1 cellular context compared by ENCODE assay signal in genomic region chr22:20957118-20957690, GRCh38.
TF ChIP-seq lines count a peak whose summit lies in the region.

No MANE protein-coding gene starts in this region.

TF ChIP-seq in HepG2, 621 proteins besides CTCF, POLR2A, EP300 and RAD21 (continued from another document and continues in another):
- TF ChIP-seq ZBTB40 (IDR thresholded peaks at IDR 0.05) (no peak), ZBTB40 (CRISPR knock-in tag; IDR thresholded peaks at IDR 0.05) (no peak), ZBTB20 (CRISPR knock-in tag; IDR thresholded peaks at IDR 0.05; ENCODE audit: borderline replicate concordance, low read depth) (no peak), PATZ1 (CRISPR knock-in tag; IDR thresholded peaks at IDR 0.05) (no peak), LBX2 (CRISPR knock-in tag; IDR thresholded peaks at IDR 0.05; ENCODE audit: borderline replicate concordance) (no peak), ZNF230 (CRISPR knock-in tag; IDR thresholded peaks at IDR 0.05) (no peak), ZNF784 (CRISPR knock-in tag; IDR thresholded peaks at IDR 0.05; ENCODE audit: borderline replicate concordance) (peak; percentile 91), ZNF224 (CRISPR knock-in tag; IDR thresholded peaks at IDR 0.05) (no peak), TERF1 (CRISPR knock-in tag; IDR thresholded peaks at IDR 0.05) (0 out of 2 replicates have a peak, but pooled peaks have one; percentile 35), KLF9 (CRISPR knock-in tag; IDR thresholded peaks at IDR 0.05; ENCODE audit: low read depth) (no peak), SIX1 (CRISPR knock-in tag; IDR thresholded peaks at IDR 0.05; ENCODE audit: borderline replicate concordance) (no peak), CBX2 (IDR thresholded peaks at IDR 0.05; ENCODE audit: low read depth, low read length) (no peak), CBX2 (CRISPR knock-in tag; IDR thresholded peaks at IDR 0.05; ENCODE audit: low read depth) (no peak; the same call in 1 of the 2 replicates), ZBTB26 (CRISPR knock-in tag; IDR thresholded peaks at IDR 0.05; ENCODE audit: borderline replicate concordance) (no peak), SUZ12 (IDR thresholded peaks at IDR 0.05; ENCODE audit: low read depth, low read length) (no peak), ZFP36L2 (CRISPR knock-in tag; IDR thresholded peaks at IDR 0.05) (no peak), TEF (CRISPR knock-in tag; IDR thresholded peaks at IDR 0.05) (no peak), LCORL (IDR thresholded peaks at IDR 0.05) (no peak), LCORL (CRISPR knock-in tag; IDR thresholded peaks at IDR 0.05) (peak; percentile 84; the same call in 1 of the 2 replicates), ZHX1 (CRISPR knock-in tag; IDR thresholded peaks at IDR 0.05; ENCODE audit: low read depth) (no peak), MXD1 (CRISPR knock-in tag; IDR thresholded peaks at IDR 0.05) (peak; percentile 58; the same call in 1 of the 2 replicates), ZNF251 (CRISPR knock-in tag; IDR thresholded peaks at IDR 0.05) (no peak), ZFP90 (CRISPR knock-in tag; IDR thresholded peaks at IDR 0.05; ENCODE audit: borderline replicate concordance) (peak; percentile 7; the same call in 1 of the 2 replicates), ZBTB25 (CRISPR knock-in tag; IDR thresholded peaks at IDR 0.05) (no peak), ADNP (CRISPR knock-in tag; IDR thresholded peaks at IDR 0.05) (no peak), RAD51 (IDR thresholded peaks at IDR 0.05; ENCODE audit: borderline replicate concordance) (no peak), PREB (CRISPR knock-in tag; IDR thresholded peaks at IDR 0.05) (no peak), ZNF709 (CRISPR knock-in tag; IDR thresholded peaks at IDR 0.05) (peak; percentile 72), NBN (conservative IDR thresholded peaks at IDR 0.05) (no peak), MTERF4 (CRISPR knock-in tag; IDR thresholded peaks at IDR 0.05) (0 out of 2 replicates have a peak, but pooled peaks have one; percentile 73), NFKBIZ (CRISPR knock-in tag; IDR thresholded peaks at IDR 0.05) (no peak), POLR2AphosphoS5 (IDR thresholded peaks at IDR 0.05; ENCODE audit: low read depth, low read length) (no peak), MXI1 (IDR thresholded peaks at IDR 0.05; ENCODE audit: borderline replicate concordance, low read depth, low read length) (no peak), MTF2 (CRISPR knock-in tag; IDR thresholded peaks at IDR 0.05; ENCODE audit: borderline replicate concordance) (no peak), ZNF569 (CRISPR knock-in tag; IDR thresholded peaks at IDR 0.05; ENCODE audit: borderline replicate concordance) (no peak)
